ENCODE assay signal across 18 cellular contexts in the genomic region with DNA sequence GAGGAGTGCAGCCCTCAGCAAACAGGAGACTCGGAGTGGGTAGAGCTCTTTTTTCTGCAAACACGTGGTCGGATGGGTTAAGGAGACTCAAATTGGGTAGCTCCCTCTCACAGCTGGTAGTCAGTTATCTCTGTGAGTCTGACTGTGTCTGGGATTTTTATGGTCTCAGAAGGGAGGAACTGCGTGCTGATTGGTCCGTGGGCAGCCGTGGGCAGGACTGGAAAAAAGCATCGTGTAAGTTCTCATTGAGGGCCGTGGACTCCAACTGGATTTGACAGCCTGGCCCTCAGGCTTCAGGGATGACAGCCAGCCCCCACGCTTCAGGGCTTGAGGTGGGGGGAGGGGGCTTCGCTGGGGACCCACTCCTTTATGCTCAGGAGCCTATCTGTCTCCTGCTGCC.
A peak's percentile ranks its signal among the peaks of the same experiment; 100 is the strongest.
DNase-seq lines count a peak whose midpoint lies in the region; ATAC-seq and TF ChIP-seq lines count a peak whose summit lies in the region.
"Had no signal": no experiment of that assay in that cellular context is flagged by ENCODE, and none has a peak within 500 bp of the region (broad histone marks: within the 10 kb centered on the region; RNA-seq: fewer than 3 reads in every experiment).

No MANE protein-coding gene starts in this region.

- H3K9me3 Mint-ChIP-seq in endodermal cell = no peaks in the 10 kb centered on the region
- peaks cover 3 to 6% of the 10 kb centered on the region in 2 donors for H3K9me3 Mint-ChIP-seq in activated T-cell treated with anti-CD3 and anti-CD28 coated beads, Interleukin-2, amount 50 U/mL, for 72 hours

- H3K4me2 ChIP-seq in hepatocyte = no peak overlapping the region
- H3K4me2 ChIP-seq: SK-N-SH had no signal

- no peak overlapping the region for H3K9ac ChIP-seq in endodermal cell (ENCODE audit: extremely low read depth, low read length, poor library complexity, severe bottlenecking)
- H3K9ac ChIP-seq: SK-N-SH had no signal

- no peaks in the 10 kb centered on the region for H3K9me3 ChIP-seq in endodermal cell (ENCODE audit: control insufficient read depth, low read length)
- H3K9me3 ChIP-seq in right atrium auricular region = peaks cover 0 to 14% of the 10 kb centered on the region in 2 donors
- H3K9me3 ChIP-seq in gastrocnemius medialis = no peaks in the 10 kb centered on the region
- no peaks in the 10 kb centered on the region for H3K9me3 ChIP-seq in hepatocyte (ENCODE audit: low read depth)
- H3K9me3 ChIP-seq: BE2C, SK-N-SH had no signal

- no peak for TF ChIP-seq CTCF in RWPE1 (conservative IDR thresholded peaks at IDR 0.05; ENCODE audit: low read depth)
- TF ChIP-seq CTCF in endodermal cell (conservative IDR thresholded peaks at IDR 0.05) = no peak
- TF ChIP-seq CTCF in right atrium auricular region (IDR thresholded peaks at IDR 0.05) = no peak
- TF ChIP-seq CTCF in gastrocnemius medialis (IDR thresholded peaks at IDR 0.05 in 4 of 5, conservative IDR thresholded peaks at IDR 0.05 in 1 of 5) = no peak
- no peak for TF ChIP-seq CTCF in hepatocyte (IDR thresholded peaks at IDR 0.05; ENCODE audit: poor library complexity)

- no peak overlapping the region for H3K4me3 Mint-ChIP-seq in endodermal cell
- H3K4me3 Mint-ChIP-seq in activated T-cell treated with anti-CD3 and anti-CD28 coated beads, Interleukin-2, amount 50 U/mL, for 72 hours = no peak overlapping the region
- H3K4me3 Mint-ChIP-seq: CD4-positive, alpha-beta T cell had no signal

- no peak overlapping the region for H3K27ac Mint-ChIP-seq in endodermal cell
- H3K27ac Mint-ChIP-seq in activated T-cell treated with anti-CD3 and anti-CD28 coated beads, Interleukin-2, amount 50 U/mL, for 72 hours = no peak overlapping the region
- H3K27ac Mint-ChIP-seq: CD4-positive, alpha-beta T cell had no signal

- H3K4me1 Mint-ChIP-seq in endodermal cell = peaks cover 2% of the 10 kb centered on the region
- H3K4me1 Mint-ChIP-seq in activated T-cell treated with anti-CD3 and anti-CD28 coated beads, Interleukin-2, amount 50 U/mL, for 72 hours (ENCODE audit: low read depth) = no peaks in the 10 kb centered on the region

- H3K36me3 Mint-ChIP-seq in endodermal cell (ENCODE audit: low read depth) = no peaks in the 10 kb centered on the region
- H3K36me3 Mint-ChIP-seq in activated T-cell treated with anti-CD3 and anti-CD28 coated beads, Interleukin-2, amount 50 U/mL, for 72 hours (ENCODE audit: insufficient read depth in 2 of 2) = no peaks in the 10 kb centered on the region

- H3K36me3 ChIP-seq in endodermal cell (ENCODE audit: control insufficient read depth, insufficient read depth, low read length) (no peaks in the 10 kb centered on the region), right atrium auricular region (no peaks in the 10 kb centered on the region), gastrocnemius medialis (no peaks in the 10 kb centered on the region), hepatocyte (replicated peaks; ENCODE audit: insufficient read depth, low read depth) (no peaks in the 10 kb centered on the region)
- H3K36me3 ChIP-seq: BE2C had no signal

- CTCF ChIA-PET in RWPE1 (lab: Yijun Ruan, JAX) = interaction anchor here (0.5 kb wide), 1 partner anchor 179 kb away, joined by 4 read pairs; no protein-coding TSS in a partner anchor

- ATAC-seq in gastrocnemius medialis = peak; percentile 44 to 45
- ATAC-seq in activated T-cell treated with anti-CD3 and anti-CD28 coated beads, Interleukin-2, amount 50 U/mL, for 72 hours (replicated peaks in 1 of 2) = no peak
- ATAC-seq: GM12878, K562 had no signal

- H3K4me1 ChIP-seq in endodermal cell (ENCODE audit: control insufficient read depth, insufficient read depth, low read length) (no peaks in the 10 kb centered on the region), right atrium auricular region (peaks cover 0 to 16% of the 10 kb centered on the region in 2 donors), gastrocnemius medialis (peaks cover 0 to 9% of the 10 kb centered on the region in 2 donors), hepatocyte (ENCODE audit: insufficient read depth) (no peaks in the 10 kb centered on the region)
- H3K4me1 ChIP-seq: BE2C had no signal

- POLR2A ChIA-PET in RWPE1 (lab: Yijun Ruan, JAX; ENCODE audit: low non-redundant PET) = no interaction called here

- H3K79me2 ChIP-seq in hepatocyte = no peaks in the 10 kb centered on the region

- intact Hi-C loops in gastrocnemius medialis (cut with DNase I; ENCODE audit: low total_unique reads) = no loop called here

- H4K20me1 ChIP-seq in hepatocyte (ENCODE audit: insufficient read depth, poor library complexity, severe bottlenecking) = no peaks in the 10 kb centered on the region

- TF ChIP-seq POLR2A in gastrocnemius medialis (IDR thresholded peaks at IDR 0.05) = no peak

- no peak overlapping the region for H2AFZ ChIP-seq in hepatocyte

- H3K4me3 ChIP-seq in endodermal cell (ENCODE audit: low read length) (no peak overlapping the region), right atrium auricular region (no peak overlapping the region), gastrocnemius medialis (peak overlapping the region in 1 of 4 donors; percentile 2), hepatocyte (no peak overlapping the region)
- H3K4me3 ChIP-seq: GM12878, K562 had no signal

- no peaks in the 10 kb centered on the region for H3K27me3 ChIP-seq in endodermal cell (ENCODE audit: control insufficient read depth, insufficient read depth, low read length, poor library complexity, severe bottlenecking)
- H3K27me3 ChIP-seq in right atrium auricular region = no peaks in the 10 kb centered on the region
- no peaks in the 10 kb centered on the region for H3K27me3 ChIP-seq in gastrocnemius medialis
- H3K27me3 ChIP-seq in hepatocyte = no peaks in the 10 kb centered on the region
- H3K27me3 ChIP-seq: BE2C had no signal

- no peaks in the 10 kb centered on the region for H3K27me3 Mint-ChIP-seq in endodermal cell (ENCODE audit: insufficient read depth)
- H3K27me3 Mint-ChIP-seq in activated T-cell treated with anti-CD3 and anti-CD28 coated beads, Interleukin-2, amount 50 U/mL, for 72 hours (ENCODE audit: low read depth) = no peaks in the 10 kb centered on the region
- H3K27me3 Mint-ChIP-seq: CD4-positive, alpha-beta T cell had no signal

- WGBS in endodermal cell (ENCODE audit: insufficient coverage in 1 of 2, insufficient read length in 1 of 2), 2 experiments = 87% methylated on average over 10 of the region's 10 CpGs; no CpG with 5 or more reads in 1 of the 2 experiments
- WGBS in hepatocyte (ENCODE audit: low lambda C conversion rate, missing lambda C conversion rate) = 86% methylated on average over 10 of the region's 10 CpGs

- no peak for DNase-seq in RWPE1 (ENCODE audit: low spot score)
- no peak for DNase-seq in endodermal cell
- DNase-seq in right atrium auricular region (ENCODE audit: low spot score) = no peak
- no peak for DNase-seq in gastrocnemius medialis
- no peak for DNase-seq in activated T-cell treated with anti-CD3 and anti-CD28 coated beads, Interleukin-2, amount 50 U/mL, for 72 hours
- no peak for DNase-seq in NCI-H2227 (lab: John Stamatoyannopoulos, UW; ENCODE audit: unreplicated experiment)
- DNase-seq in NK-92 treated with Interleukin-12 subunit alpha and Interleukin-12 subunit beta, amount 100 ng/mL, for 24 hours (lab: John Stamatoyannopoulos, UW) = no peak
- no peak for DNase-seq in hepatocyte (ENCODE audit: low spot score)
- DNase-seq: BE2C; CD4-positive, alpha-beta T cell; HCEC 1CT; MV-4-11; NCI-H1436; NCI-H2029 treated with DMSO at 0.1 percent for 48 hours; NCI-H748 treated with DMSO at 0.1 percent for 48 hours; SK-N-SH had no signal

- peak overlapping the region; percentile 34; the same call in 1 of the 2 replicates for H3K27ac ChIP-seq in RWPE1
- H3K27ac ChIP-seq in endodermal cell (ENCODE audit: low read depth, low read length) = peak overlapping the region; percentile 24
- peak overlapping the region; percentile 4 to 37 for H3K27ac ChIP-seq in right atrium auricular region
- no peak overlapping the region for H3K27ac ChIP-seq in gastrocnemius medialis
- H3K27ac ChIP-seq in hepatocyte = no peak overlapping the region

- in situ Hi-C loops in gastrocnemius medialis (cut with MboI; ENCODE audit: low sequenced_read_pairs in 4 of 4) = no loop called here

- H3K9me2 ChIP-seq in hepatocyte (replicated peaks; ENCODE audit: insufficient read depth) = no peaks in the 10 kb centered on the region
- H3K9me2 ChIP-seq: SK-N-SH had no signal

Comparison
In these comparisons a context has a peak if more than half of its experiments do, and no peak if none do; other contexts are left out.
1. H3K27ac ChIP-seq: peak in RWPE1 (single experiment), endodermal cell (single experiment) and right atrium auricular region (2 of 2); none in gastrocnemius medialis (0 of 4) and hepatocyte (single experiment).
2. ATAC-seq: peak in gastrocnemius medialis (2 of 2); none in activated T-cell treated with anti-CD3 and anti-CD28 coated beads, Interleukin-2, amount 50 U/mL, for 72 hours (0 of 2).